ENCODE assay signal across 1 cellular context in the genomic region with DNA sequence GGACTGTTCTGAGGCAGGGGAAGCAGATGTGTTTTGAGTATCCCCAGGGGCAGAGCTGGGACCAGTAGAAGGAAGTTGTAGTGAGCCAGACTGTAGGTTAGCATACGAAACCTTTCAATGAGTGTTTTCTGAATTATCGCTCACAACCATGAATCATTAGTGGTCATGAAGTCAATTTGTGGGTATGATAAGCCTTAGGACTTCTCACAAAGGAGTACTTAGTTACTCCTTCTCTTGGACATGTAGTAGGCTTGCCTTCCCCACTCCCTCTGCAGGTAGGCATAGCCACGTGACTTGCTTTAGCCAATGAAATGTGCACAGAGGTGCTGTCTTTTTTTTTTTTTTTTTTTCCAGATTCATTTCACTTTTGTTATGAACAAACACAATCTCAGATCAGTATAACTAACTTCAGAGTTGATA.
TF ChIP-seq lines count a peak whose summit lies in the region.

No MANE protein-coding gene starts in this region.

TF ChIP-seq in K562, 482 proteins besides CTCF, POLR2A, EP300 and RAD21 (continued from another document and continues in another):
- TF ChIP-seq, protein P1, sequence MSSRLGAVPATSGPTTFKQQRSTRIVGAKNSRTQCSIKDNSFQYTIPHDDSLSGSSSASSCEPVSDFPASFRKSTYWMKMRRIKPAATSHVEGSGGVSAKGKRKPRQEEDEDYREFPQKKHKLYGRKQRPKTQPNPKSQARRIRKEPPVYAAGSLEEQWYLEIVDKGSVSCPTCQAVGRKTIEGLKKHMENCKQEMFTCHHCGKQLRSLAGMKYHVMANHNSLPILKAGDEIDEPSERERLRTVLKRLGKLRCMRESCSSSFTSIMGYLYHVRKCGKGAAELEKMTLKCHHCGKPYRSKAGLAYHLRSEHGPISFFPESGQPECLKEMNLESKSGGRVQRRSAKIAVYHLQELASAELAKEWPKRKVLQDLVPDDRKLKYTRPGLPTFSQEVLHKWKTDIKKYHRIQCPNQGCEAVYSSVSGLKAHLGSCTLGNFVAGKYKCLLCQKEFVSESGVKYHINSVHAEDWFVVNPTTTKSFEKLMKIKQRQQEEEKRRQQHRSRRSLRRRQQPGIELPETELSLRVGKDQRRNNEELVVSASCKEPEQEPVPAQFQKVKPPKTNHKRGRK (tag; IDR thresholded peaks at IDR 0.05): no peak
- no peak for TF ChIP-seq ZNF347 (CRISPR knock-in tag; IDR thresholded peaks at IDR 0.05; ENCODE audit: low read depth)
- TF ChIP-seq BCOR (IDR thresholded peaks at IDR 0.05): no peak
- no peak for TF ChIP-seq ESRRB (CRISPR knock-in tag; IDR thresholded peaks at IDR 0.05; ENCODE audit: borderline replicate concordance)
- TF ChIP-seq, protein P2, sequence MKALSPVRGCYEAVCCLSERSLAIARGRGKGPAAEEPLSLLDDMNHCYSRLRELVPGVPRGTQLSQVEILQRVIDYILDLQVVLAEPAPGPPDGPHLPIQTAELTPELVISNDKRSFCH (CRISPR knock-in tag; IDR thresholded peaks at IDR 0.05): no peak
- TF ChIP-seq, protein P2 (tag; IDR thresholded peaks at IDR 0.05): 0 out of 2 replicates have a peak, but pooled peaks have one; percentile 50
- TF ChIP-seq CTBP1 (IDR thresholded peaks at IDR 0.05; ENCODE audit: borderline replicate concordance): no peak; the same call in 1 of the 2 replicates
- TF ChIP-seq, protein P3, sequence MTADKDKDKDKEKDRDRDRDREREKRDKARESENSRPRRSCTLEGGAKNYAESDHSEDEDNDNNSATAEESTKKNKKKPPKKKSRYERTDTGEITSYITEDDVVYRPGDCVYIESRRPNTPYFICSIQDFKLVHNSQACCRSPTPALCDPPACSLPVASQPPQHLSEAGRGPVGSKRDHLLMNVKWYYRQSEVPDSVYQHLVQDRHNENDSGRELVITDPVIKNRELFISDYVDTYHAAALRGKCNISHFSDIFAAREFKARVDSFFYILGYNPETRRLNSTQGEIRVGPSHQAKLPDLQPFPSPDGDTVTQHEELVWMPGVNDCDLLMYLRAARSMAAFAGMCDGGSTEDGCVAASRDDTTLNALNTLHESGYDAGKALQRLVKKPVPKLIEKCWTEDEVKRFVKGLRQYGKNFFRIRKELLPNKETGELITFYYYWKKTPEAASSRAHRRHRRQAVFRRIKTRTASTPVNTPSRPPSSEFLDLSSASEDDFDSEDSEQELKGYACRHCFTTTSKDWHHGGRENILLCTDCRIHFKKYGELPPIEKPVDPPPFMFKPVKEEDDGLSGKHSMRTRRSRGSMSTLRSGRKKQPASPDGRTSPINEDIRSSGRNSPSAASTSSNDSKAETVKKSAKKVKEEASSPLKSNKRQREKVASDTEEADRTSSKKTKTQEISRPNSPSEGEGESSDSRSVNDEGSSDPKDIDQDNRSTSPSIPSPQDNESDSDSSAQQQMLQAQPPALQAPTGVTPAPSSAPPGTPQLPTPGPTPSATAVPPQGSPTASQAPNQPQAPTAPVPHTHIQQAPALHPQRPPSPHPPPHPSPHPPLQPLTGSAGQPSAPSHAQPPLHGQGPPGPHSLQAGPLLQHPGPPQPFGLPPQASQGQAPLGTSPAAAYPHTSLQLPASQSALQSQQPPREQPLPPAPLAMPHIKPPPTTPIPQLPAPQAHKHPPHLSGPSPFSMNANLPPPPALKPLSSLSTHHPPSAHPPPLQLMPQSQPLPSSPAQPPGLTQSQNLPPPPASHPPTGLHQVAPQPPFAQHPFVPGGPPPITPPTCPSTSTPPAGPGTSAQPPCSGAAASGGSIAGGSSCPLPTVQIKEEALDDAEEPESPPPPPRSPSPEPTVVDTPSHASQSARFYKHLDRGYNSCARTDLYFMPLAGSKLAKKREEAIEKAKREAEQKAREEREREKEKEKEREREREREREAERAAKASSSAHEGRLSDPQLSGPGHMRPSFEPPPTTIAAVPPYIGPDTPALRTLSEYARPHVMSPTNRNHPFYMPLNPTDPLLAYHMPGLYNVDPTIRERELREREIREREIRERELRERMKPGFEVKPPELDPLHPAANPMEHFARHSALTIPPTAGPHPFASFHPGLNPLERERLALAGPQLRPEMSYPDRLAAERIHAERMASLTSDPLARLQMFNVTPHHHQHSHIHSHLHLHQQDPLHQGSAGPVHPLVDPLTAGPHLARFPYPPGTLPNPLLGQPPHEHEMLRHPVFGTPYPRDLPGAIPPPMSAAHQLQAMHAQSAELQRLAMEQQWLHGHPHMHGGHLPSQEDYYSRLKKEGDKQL (CRISPR knock-in tag; IDR thresholded peaks at IDR 0.05; ENCODE audit: borderline replicate concordance): no peak
- TF ChIP-seq ZBED1 (IDR thresholded peaks at IDR 0.05): no peak
- TF ChIP-seq, protein P4, sequence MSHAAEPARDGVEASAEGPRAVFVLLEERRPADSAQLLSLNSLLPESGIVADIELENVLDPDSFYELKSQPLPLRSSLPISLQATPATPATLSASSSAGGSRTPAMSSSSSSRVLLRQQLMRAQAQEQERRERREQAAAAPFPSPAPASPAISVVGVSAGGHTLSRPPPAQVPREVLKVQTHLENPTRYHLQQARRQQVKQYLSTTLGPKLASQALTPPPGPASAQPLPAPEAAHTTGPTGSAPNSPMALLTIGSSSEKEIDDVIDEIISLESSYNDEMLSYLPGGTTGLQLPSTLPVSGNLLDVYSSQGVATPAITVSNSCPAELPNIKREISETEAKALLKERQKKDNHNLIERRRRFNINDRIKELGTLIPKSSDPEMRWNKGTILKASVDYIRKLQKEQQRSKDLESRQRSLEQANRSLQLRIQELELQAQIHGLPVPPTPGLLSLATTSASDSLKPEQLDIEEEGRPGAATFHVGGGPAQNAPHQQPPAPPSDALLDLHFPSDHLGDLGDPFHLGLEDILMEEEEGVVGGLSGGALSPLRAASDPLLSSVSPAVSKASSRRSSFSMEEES (CRISPR knock-in tag; IDR thresholded peaks at IDR 0.05): peak; percentile 83
- no peak for TF ChIP-seq SP1 (CRISPR knock-in tag; IDR thresholded peaks at IDR 0.05)
- TF ChIP-seq SMAD2 (IDR thresholded peaks at IDR 0.05; ENCODE audit: low read depth, low read length): no peak
- no peak for TF ChIP-seq ERF (CRISPR knock-in tag; IDR thresholded peaks at IDR 0.05)
- TF ChIP-seq ZNF175 (CRISPR knock-in tag; IDR thresholded peaks at IDR 0.05; ENCODE audit: low read depth): no peak
- no peak for TF ChIP-seq MTA3 (IDR thresholded peaks at IDR 0.05; ENCODE audit: borderline replicate concordance)
- TF ChIP-seq ZNF197 (CRISPR knock-in tag; IDR thresholded peaks at IDR 0.05; ENCODE audit: low read depth): no peak
- TF ChIP-seq FOSL1 (tag; conservative IDR thresholded peaks at IDR 0.05): peak; percentile 73
- TF ChIP-seq ETV1 (tag; conservative IDR thresholded peaks at IDR 0.05; ENCODE audit: low read depth): 0 out of 2 replicates have a peak, but pooled peaks have one; percentile 20
- TF ChIP-seq RBFOX2 (IDR thresholded peaks at IDR 0.05; ENCODE audit: low read depth, low read length): no peak
- TF ChIP-seq ZNF561 (CRISPR knock-in tag; conservative IDR thresholded peaks at IDR 0.05): no peak
- peak; percentile 47; the same call in 1 of the 2 replicates for TF ChIP-seq ESRRA (IDR thresholded peaks at IDR 0.05; ENCODE audit: borderline replicate concordance, low read depth)
- TF ChIP-seq, protein P5, sequence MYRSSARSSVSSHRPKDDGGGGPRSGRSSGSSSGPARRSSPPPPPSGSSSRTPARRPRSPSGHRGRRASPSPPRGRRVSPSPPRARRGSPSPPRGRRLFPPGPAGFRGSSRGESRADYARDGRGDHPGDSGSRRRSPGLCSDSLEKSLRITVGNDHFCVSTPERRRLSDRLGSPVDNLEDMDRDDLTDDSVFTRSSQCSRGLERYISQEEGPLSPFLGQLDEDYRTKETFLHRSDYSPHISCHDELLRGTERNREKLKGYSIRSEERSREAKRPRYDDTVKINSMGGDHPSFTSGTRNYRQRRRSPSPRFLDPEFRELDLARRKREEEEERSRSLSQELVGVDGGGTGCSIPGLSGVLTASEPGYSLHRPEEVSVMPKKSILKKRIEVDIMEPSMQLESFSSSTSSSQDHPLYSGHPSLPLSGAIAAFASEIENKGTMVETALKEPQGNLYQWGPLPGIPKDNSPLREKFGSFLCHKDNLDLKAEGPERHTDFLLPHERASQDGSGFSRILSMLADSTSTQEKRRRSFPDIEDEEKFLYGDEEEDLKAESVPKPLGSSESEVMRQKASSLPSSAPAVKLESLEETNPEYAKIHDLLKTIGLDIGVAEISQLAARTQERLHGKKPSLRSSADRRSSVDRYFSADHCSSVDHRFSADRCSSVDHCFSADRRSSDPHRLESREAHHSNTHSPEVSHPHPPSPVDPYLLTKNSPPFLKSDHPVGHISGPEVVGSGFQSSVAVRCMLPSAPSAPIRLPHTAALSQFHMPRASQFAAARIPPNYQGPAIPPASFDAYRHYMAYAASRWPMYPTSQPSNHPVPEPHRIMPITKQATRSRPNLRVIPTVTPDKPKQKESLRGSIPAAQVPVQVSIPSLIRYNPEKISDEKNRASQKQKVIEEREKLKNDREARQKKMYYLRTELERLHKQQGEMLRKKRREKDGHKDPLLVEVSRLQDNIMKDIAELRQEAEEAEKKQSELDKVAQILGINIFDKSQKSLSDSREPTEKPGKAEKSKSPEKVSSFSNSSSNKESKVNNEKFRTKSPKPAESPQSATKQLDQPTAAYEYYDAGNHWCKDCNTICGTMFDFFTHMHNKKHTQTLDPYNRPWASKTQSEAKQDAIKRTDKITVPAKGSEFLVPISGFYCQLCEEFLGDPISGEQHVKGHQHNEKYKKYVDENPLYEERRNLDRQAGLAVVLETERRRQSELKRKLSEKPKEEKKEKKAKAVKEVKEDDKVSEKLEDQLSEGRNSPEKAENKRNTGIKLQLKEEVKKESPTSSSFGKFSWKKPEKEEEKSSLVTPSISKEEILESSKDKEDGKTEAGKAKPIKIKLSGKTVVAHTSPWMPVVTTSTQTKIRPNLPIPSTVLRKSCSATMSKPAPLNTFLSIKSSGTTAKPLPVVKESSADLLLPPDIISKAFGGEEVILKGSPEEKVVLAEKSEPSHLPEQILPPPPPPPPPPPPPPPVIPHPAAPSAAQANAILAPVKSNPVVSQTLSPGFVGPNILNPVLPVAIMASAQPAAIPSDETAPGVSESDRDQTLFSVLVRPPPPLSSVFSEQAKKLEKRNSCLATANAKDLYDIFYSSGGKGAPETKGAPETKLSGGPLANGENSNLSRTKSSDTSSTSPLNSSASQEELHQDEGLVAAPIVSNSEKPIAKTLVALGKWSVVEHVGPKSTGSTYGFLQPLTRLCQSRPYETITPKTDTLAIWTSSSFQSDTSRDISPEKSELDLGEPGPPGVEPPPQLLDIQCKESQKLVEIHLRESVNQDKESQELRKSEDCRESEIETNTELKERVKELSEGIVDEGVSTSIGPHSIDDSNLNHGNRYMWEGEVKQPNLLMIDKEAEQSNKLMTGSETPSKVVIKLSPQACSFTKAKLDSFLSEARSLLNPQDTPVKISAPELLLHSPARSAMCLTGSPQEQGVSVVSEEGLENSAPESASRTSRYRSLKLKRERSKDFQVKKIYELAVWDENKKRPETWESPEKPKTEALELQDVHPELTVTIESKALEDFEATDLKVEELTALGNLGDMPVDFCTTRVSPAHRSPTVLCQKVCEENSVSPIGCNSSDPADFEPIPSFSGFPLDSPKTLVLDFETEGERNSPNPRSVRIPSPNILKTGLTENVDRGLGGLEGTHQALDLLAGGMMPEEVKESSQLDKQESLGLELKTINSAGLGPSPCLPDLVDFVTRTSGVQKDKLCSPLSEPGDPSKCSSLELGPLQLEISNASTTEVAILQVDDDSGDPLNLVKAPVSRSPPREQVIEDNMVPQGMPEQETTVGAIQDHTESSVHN (IDR thresholded peaks at IDR 0.05; ENCODE audit: borderline replicate concordance in 1 of 2, low read depth in 1 of 2): no peak
- TF ChIP-seq, protein P6, sequence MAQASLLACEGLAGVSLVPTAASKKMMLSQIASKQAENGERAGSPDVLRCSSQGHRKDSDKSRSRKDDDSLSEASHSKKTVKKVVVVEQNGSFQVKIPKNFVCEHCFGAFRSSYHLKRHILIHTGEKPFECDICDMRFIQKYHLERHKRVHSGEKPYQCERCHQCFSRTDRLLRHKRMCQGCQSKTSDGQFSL (CRISPR knock-in tag; IDR thresholded peaks at IDR 0.05): no peak
- TF ChIP-seq, protein P6 (tag; IDR thresholded peaks at IDR 0.05): no peak
- no peak for TF ChIP-seq ZNF41 (CRISPR knock-in tag; conservative IDR thresholded peaks at IDR 0.05)
- no peak for TF ChIP-seq FOXA3 (CRISPR knock-in tag; conservative IDR thresholded peaks at IDR 0.05 in 1 of 2, IDR thresholded peaks at IDR 0.05 in 1 of 2)
- no peak for TF ChIP-seq LEF1 (IDR thresholded peaks at IDR 0.05)
- no peak for TF ChIP-seq GTF2E2 (tag; IDR thresholded peaks at IDR 0.05)
- TF ChIP-seq ZEB2 (IDR thresholded peaks at IDR 0.05): peak; percentile 60; the same call in 1 of the 2 replicates
- TF ChIP-seq ELF2 (CRISPR knock-in tag; IDR thresholded peaks at IDR 0.05): no peak
- TF ChIP-seq PURB (CRISPR knock-in tag; IDR thresholded peaks at IDR 0.05; ENCODE audit: low read depth): no peak
- no peak for TF ChIP-seq STAT5B (CRISPR knock-in tag; IDR thresholded peaks at IDR 0.05)
- TF ChIP-seq ATF1 (CRISPR knock-in tag; IDR thresholded peaks at IDR 0.05): no peak
- 0 out of 2 replicates have a peak, but pooled peaks have one; percentile 25 for TF ChIP-seq ATF1 (tag; IDR thresholded peaks at IDR 0.05)
- no peak for TF ChIP-seq ZBTB1 (CRISPR knock-in tag; IDR thresholded peaks at IDR 0.05; ENCODE audit: borderline replicate concordance, low read depth)
- TF ChIP-seq POLR2H (tag; IDR thresholded peaks at IDR 0.05; ENCODE audit: low read depth): 0 out of 2 replicates have a peak, but pooled peaks have one; percentile 33
- TF ChIP-seq NFE2 (IDR thresholded peaks at IDR 0.05; ENCODE audit: low read depth): 0 out of 2 replicates have a peak, but pooled peaks have one; percentile 0
- no peak for TF ChIP-seq BCL6 (CRISPR knock-in tag; IDR thresholded peaks at IDR 0.05)
- 0 out of 2 replicates have a peak, but pooled peaks have one; percentile 43 for TF ChIP-seq GATA2 (CRISPR knock-in tag; IDR thresholded peaks at IDR 0.05)
- TF ChIP-seq GATAD2A (IDR thresholded peaks at IDR 0.05): no peak
- no peak for TF ChIP-seq SIN3A (IDR thresholded peaks at IDR 0.05; ENCODE audit: borderline replicate concordance in 2 of 2, control insufficient read depth in 1 of 2, low read depth in 2 of 2, low read length in 2 of 2)
- TF ChIP-seq ZNF384 (IDR thresholded peaks at IDR 0.05; ENCODE audit: low read depth, low read length): peak; percentile 90
- TF ChIP-seq, protein P7, sequence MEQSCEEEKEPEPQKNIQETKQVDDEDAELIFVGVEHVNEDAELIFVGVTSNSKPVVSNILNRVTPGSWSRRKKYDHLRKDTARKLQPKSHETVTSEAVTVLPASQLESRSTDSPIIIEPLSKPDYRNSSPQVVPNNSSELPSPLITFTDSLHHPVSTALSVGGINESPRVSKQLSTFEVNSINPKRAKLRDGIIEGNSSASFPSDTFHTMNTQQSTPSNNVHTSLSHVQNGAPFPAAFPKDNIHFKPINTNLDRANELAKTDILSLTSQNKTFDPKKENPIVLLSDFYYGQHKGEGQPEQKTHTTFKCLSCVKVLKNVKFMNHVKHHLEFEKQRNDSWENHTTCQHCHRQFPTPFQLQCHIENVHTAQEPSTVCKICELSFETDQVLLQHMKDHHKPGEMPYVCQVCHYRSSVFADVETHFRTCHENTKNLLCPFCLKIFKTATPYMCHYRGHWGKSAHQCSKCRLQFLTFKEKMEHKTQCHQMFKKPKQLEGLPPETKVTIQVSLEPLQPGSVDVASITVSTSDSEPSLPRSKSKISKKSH (CRISPR knock-in tag; IDR thresholded peaks at IDR 0.05): no peak
- peak; percentile 92 for TF ChIP-seq RAD51 (IDR thresholded peaks at IDR 0.05; ENCODE audit: borderline replicate concordance, low read depth)
- no peak for TF ChIP-seq ZNF436 (CRISPR knock-in tag; IDR thresholded peaks at IDR 0.05)
